Comparison of ENCODE assay signal across 24 cellular contexts in genomic region chr5:166909926-166910325, GRCh38.
"Had no signal": no experiment of that assay in that cellular context is flagged by ENCODE, and none has a peak within 500 bp of the region (broad histone marks: within the 10 kb centered on the region; RNA-seq: fewer than 3 reads in every experiment).

No MANE protein-coding gene starts in this region.

- H3K27ac Mint-ChIP-seq: dendritic cell treated with granulocyte-macrophage colony-stimulating factor and Interleukin-4, amounts not matched to agents 40 ng/mL and 50 ng/mL, for 4 days; immature natural killer cell; memory B cell; mesothelial cell of epicardium; naive thymus-derived CD4-positive, alpha-beta T cell; nephron; neural progenitor cell; progenitor cell of endocrine pancreas; stimulated activated effector memory CD8-positive, alpha-beta T cell treated with anti-CD3 and anti-CD28 coated beads, Interleukin-12 subunit alpha, Interleukin-12 subunit beta, amount 100 ng/mL, for 72 hours had no signal

- H3K27me3 Mint-ChIP-seq: dendritic cell treated with granulocyte-macrophage colony-stimulating factor and Interleukin-4, amounts not matched to agents 40 ng/mL and 50 ng/mL, for 4 days; memory B cell; naive thymus-derived CD4-positive, alpha-beta T cell; progenitor cell of endocrine pancreas had no signal

- H3K4me1 Mint-ChIP-seq: immature natural killer cell; memory B cell; naive thymus-derived CD4-positive, alpha-beta T cell; nephron; stimulated activated effector memory CD8-positive, alpha-beta T cell treated with anti-CD3 and anti-CD28 coated beads, Interleukin-12 subunit alpha, Interleukin-12 subunit beta, amount 100 ng/mL, for 72 hours had no signal

- H3K36me3 Mint-ChIP-seq: immature natural killer cell; memory B cell; mesothelial cell of epicardium; naive thymus-derived CD4-positive, alpha-beta T cell; neural progenitor cell; stimulated activated effector memory CD8-positive, alpha-beta T cell treated with anti-CD3 and anti-CD28 coated beads, Interleukin-12 subunit alpha, Interleukin-12 subunit beta, amount 100 ng/mL, for 72 hours had no signal

- DNase-seq: colonic mucosa; effector memory CD4-positive, alpha-beta T cell; erythroblast; esophagus squamous epithelium; foreskin melanocyte; hypothalamus; immature natural killer cell; islet precursor cell; mucosa of descending colon; naive thymus-derived CD4-positive, alpha-beta T cell; stimulated activated CD4-positive, alpha-beta T cell treated with anti-CD3 and anti-CD28 coated beads, Interleukin-2, amount 100 ng/mL, for 24 hours; stimulated activated CD4-positive, alpha-beta T cell treated with anti-CD3 and anti-CD28 coated beads, Interleukin-4, amount 100 ng/mL, for 24 hours; stimulated activated naive CD4-positive, alpha-beta T cell treated with Interleukin-2 at 50 U/mL for 16 hours; stomach; thyroid gland; trophoblast cell had no signal

- H3K4me3 Mint-ChIP-seq: dendritic cell treated with granulocyte-macrophage colony-stimulating factor and Interleukin-4, amounts not matched to agents 40 ng/mL and 50 ng/mL, for 4 days; immature natural killer cell; memory B cell; mesothelial cell of epicardium; naive thymus-derived CD4-positive, alpha-beta T cell; nephron; neural progenitor cell; stimulated activated effector memory CD8-positive, alpha-beta T cell treated with anti-CD3 and anti-CD28 coated beads, Interleukin-12 subunit alpha, Interleukin-12 subunit beta, amount 100 ng/mL, for 72 hours had no signal

- FAIRE-seq: endothelial cell of umbilical vein had no signal

- H3K9me3 Mint-ChIP-seq: dendritic cell treated with granulocyte-macrophage colony-stimulating factor and Interleukin-4, amounts not matched to agents 40 ng/mL and 50 ng/mL, for 4 days; mesothelial cell of epicardium; nephron; neural progenitor cell had no signal
